8 cellular contexts compared by ENCODE assay signal in the genomic region with DNA sequence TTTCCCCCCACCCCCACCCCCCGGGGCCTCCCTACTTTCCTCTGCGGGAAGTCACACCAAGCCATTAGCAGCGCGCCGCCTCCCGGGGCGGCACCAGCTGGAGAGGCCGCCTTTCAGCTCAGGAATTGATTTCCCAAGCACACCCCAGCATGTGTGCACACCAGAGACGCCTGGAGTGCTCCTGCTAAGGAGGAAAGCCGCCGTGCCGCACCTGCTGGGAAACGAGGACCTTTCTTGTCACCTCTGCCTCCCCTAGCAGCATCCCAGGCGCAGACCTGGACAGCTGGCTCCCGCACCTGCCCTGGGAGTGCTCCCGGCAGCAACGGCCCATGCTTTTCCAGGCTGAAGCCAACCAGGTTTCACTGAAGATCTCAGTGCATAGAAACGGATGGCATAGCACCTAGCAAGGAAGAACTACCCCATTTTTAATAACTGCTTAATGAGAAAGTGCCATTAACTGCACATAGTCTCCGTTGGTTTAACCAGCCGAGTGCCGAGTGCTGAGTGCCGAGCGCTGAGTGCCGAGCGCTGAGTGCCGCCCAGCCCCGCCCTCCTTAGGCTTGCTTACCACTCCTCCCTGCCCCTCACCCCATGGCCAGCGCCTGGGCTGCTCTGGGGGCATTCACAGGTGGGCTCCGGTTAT.
DNase-seq lines count a peak whose midpoint lies in the region; ATAC-seq and TF ChIP-seq lines count a peak whose summit lies in the region.

No MANE protein-coding gene starts in this region.

- intact Hi-C loops in left cardiac atrium (cut with DNase I) (loop anchor here in 1 of 2 donors (10.0 kb wide), 1 partner anchor 158 kb away; no protein-coding TSS in a partner anchor), posterior cingulate gyrus (cut with DNase I) (no loop called here)

- H3K9me3 Mint-ChIP-seq in activated T-cell treated with anti-CD3 and anti-CD28 coated beads, Interleukin-2, amount 50 U/mL, for 24 hours, result no peaks in the 10 kb centered on the region

- no peak for TF ChIP-seq CTCF in WI38 (IDR thresholded peaks at IDR 0.05; ENCODE audit: low read depth, low read length)

- H3K36me3 Mint-ChIP-seq in activated T-cell treated with anti-CD3 and anti-CD28 coated beads, Interleukin-2, amount 50 U/mL, for 24 hours (ENCODE audit: low read depth), result no peaks in the 10 kb centered on the region

- DNase-seq in activated T-cell treated with anti-CD3 and anti-CD28 coated beads, Interleukin-2, amount 50 U/mL, for 24 hours, result peak; percentile 25
- DNase-seq in activated T-cell treated with anti-CD3 and anti-CD28 coated beads for 4 hours, result no peak
- DNase-seq in left cardiac atrium, result no peak
- peak; percentile 28 to 94 (median 62) for DNase-seq in posterior cingulate gyrus

- H3K27me3 Mint-ChIP-seq in activated T-cell treated with anti-CD3 and anti-CD28 coated beads, Interleukin-2, amount 50 U/mL, for 24 hours, result peaks cover 66% of the 10 kb centered on the region

- peak overlapping the region; percentile 23 for H3K4me3 Mint-ChIP-seq in activated T-cell treated with anti-CD3 and anti-CD28 coated beads, Interleukin-2, amount 50 U/mL, for 24 hours

- peak overlapping the region; percentile 20 for H3K4me3 ChIP-seq in WI38 (ENCODE audit: low read depth, low read length)

- ATAC-seq in left cardiac atrium (peak; percentile 74 to 83), HG03045 (IDR thresholded peaks at IDR 0.05; ENCODE audit: unreplicated experiment) (no peak), GM18520 (IDR thresholded peaks at IDR 0.05; ENCODE audit: unreplicated experiment) (no peak), GM19324 (IDR thresholded peaks at IDR 0.05; ENCODE audit: low FRiP score, unreplicated experiment) (no peak)

- H3K4me1 Mint-ChIP-seq in activated T-cell treated with anti-CD3 and anti-CD28 coated beads, Interleukin-2, amount 50 U/mL, for 24 hours (ENCODE audit: low read depth), result peaks cover 7% of the 10 kb centered on the region

- no peak overlapping the region for H3K27ac Mint-ChIP-seq in activated T-cell treated with anti-CD3 and anti-CD28 coated beads, Interleukin-2, amount 50 U/mL, for 24 hours

Comparison
In these comparisons a context has a peak if more than half of its experiments do, and no peak if none do; other contexts are left out.
1. DNase-seq: peak in activated T-cell treated with anti-CD3 and anti-CD28 coated beads, Interleukin-2, amount 50 U/mL, for 24 hours (single experiment) and posterior cingulate gyrus (10 of 10); none in activated T-cell treated with anti-CD3 and anti-CD28 coated beads for 4 hours (single experiment) and left cardiac atrium (single experiment).
2. ATAC-seq: peak in left cardiac atrium (2 of 2); none in HG03045 (single experiment), GM18520 (single experiment) and GM19324 (single experiment).